ENCODE assay signal across 8 cellular contexts in the genomic region with DNA sequence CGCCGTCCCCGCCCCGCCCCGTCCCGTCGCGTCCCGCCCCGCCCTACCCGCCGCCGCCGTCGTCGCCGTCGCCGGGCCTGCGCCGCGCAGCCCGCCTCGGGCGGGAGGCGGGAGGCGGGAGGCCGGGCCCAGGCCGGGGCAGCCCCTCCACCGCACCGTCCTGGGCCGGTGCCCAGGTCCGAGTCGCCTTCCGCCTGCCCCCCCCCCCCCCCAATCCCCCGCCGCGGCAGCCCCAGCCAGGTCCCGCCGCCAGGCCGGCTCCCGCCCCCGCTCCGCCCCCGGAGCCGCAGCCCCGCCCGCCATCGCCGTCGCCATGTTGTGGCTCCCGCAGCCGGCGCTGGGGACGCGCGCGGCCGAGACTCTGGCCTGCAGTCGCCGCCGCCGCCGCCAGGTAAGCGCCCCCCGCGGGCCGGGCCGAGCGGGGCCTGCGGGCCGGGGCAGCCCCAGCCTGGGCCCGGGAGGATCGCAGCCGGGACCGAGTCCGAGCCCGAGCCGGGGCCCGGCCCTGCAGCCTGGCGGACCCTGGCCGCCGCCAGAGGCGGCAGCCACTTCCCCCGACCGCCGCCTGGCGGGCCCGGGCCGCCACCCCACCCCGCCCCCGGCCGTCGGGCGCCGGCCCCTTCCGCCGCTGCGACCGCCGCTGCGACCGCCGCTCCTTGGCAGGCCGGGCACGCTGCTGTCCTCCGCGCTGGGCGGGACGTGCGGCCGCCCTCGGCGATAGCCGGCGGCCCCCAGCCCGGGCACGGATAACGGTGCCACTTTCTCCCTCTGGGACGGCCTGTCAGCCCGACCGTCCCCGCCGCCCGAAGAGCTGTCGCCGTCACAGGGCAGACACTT.
A peak's percentile ranks its signal among the peaks of the same experiment; 100 is the strongest.
DNase-seq lines count a peak whose midpoint lies in the region; ATAC-seq and TF ChIP-seq lines count a peak whose summit lies in the region.

ZNF592 (plus strand) TSS at position 319 of the 837 bp plus-strand sequence. CDS start 34,084 bp downstream, outside the sequence.

- no peak for TF ChIP-seq CTCF in choroid plexus epithelial cell (conservative IDR thresholded peaks at IDR 0.05; ENCODE audit: low read depth, low read length)

- H3K27ac ChIP-seq in layer of hippocampus (ENCODE audit: low read depth, low read length), result peak within 1 kb of the TSS; percentile 99

- peak within 1 kb of the TSS; percentile 86 for H3K4me3 ChIP-seq in choroid plexus epithelial cell (ENCODE audit: low read depth, low read length)

- no peaks in the 10 kb centered on the region for H3K27me3 ChIP-seq in layer of hippocampus (ENCODE audit: control insufficient read depth, insufficient read depth, low read length)

- DNase-seq in NCI-H1417 (lab: John Stamatoyannopoulos, UW), result peak; percentile 61 to 87 (median 73)
- no peak for DNase-seq in NCI-H1417 treated with DMSO at 0.1 percent for 48 hours (lab: John Stamatoyannopoulos, UW)
- peak; percentile 60 for DNase-seq in NCI-H2171 (lab: John Stamatoyannopoulos, UW)
- DNase-seq in activated CD4-positive, alpha-beta T cell treated with anti-CD3 and anti-CD28 coated beads for 24 hours (ENCODE audit: low read depth in 2 of 2), result peak; percentile 64 to 73
- DNase-seq in choroid plexus epithelial cell (ENCODE audit: low read depth), result peak; percentile 76
- DNase-seq in stimulated activated CD4-positive, alpha-beta T cell treated with anti-CD3 and anti-CD28 coated beads, Interleukin-1b, Interleukin-23, amount 100 ng/mL, for 48 hours, result peak; percentile 70

- peak; percentile 65 for ATAC-seq in HG02798 (IDR thresholded peaks at IDR 0.05; ENCODE audit: poor library complexity, unreplicated experiment)
